Comparison of ENCODE assay signal across 2 cellular contexts in genomic region chr1:197902131-197902453, GRCh38.
TF ChIP-seq lines count a peak whose summit lies in the region.

No MANE protein-coding gene starts in this region.

TF ChIP-seq in GM12878, 131 proteins besides CTCF, POLR2A, EP300 and RAD21 (continued from another document):
- TF ChIP-seq KLF5 (IDR thresholded peaks at IDR 0.05; ENCODE audit: partially characterized antibody) = no peak

TF ChIP-seq in GM12891, 5 proteins besides CTCF, POLR2A, EP300 and RAD21 (continued from another document):
- TF ChIP-seq TAF1 (IDR thresholded peaks at IDR 0.05; ENCODE audit: low read depth, low read length) = no peak
- no peak for TF ChIP-seq POLR2AphosphoS5 (IDR thresholded peaks at IDR 0.05; ENCODE audit: low read depth, low read length)
